Comparison of ENCODE assay signal across 7 cellular contexts in the genomic region with DNA sequence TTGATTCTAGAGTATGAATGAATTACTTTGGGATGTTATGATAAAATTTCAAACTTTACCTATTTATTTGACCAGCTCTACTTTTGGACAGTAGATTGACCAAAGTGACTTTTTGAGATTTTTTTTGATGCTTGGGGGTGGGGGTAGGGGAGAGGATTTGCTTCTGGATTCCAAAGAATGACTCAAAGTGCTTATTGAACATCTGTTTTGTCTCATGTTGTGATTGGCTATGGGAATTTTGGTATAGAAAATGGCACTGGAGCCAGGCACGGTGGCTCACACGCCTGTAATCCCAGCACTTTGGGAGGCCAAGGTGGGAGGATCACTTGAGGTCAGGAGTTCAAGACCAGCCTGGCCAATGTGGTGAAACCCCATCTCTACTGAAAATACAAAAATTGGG.
DNase-seq lines count a peak whose midpoint lies in the region; ATAC-seq and TF ChIP-seq lines count a peak whose summit lies in the region.
"Not testable (repeated sequence)": the region's sequence is repeated elsewhere in the genome, so short reads cannot be mapped to it uniquely, and the experiment has no call there.

No MANE protein-coding gene starts in this region.

- H3K18ac ChIP-seq in trophoblast cell (ENCODE audit: low read length): not testable (repeated sequence)

- not testable (repeated sequence) for H4K12ac ChIP-seq in trophoblast cell (ENCODE audit: low read depth, low read length)

- H2BK120ac ChIP-seq in trophoblast cell (ENCODE audit: insufficient read depth, low read length, poor library complexity): not testable (repeated sequence)

- H3K36me3 ChIP-seq in BLaER1: peaks cover 10% of the 10 kb centered on the region; the same call in 1 of the 2 replicates
- not testable (repeated sequence) for H3K36me3 ChIP-seq in GM23248 (ENCODE audit: low read depth); neural progenitor cell; trophoblast cell (ENCODE audit: control insufficient read depth in 1 of 2, insufficient read depth in 2 of 2, low read length in 2 of 2)

- peak overlapping the region; percentile 49 for H3K27ac Mint-ChIP-seq in HFFc6
- H3K27ac Mint-ChIP-seq in WTC11: peak overlapping the region; percentile 52; the same call in 1 of the 2 replicates
- H3K27ac Mint-ChIP-seq in neural progenitor cell: peak overlapping the region; percentile 9

- not testable (repeated sequence) for H2BK5ac ChIP-seq in trophoblast cell (ENCODE audit: low read depth, low read length, poor library complexity)

- not testable (repeated sequence) for H3K27me3 ChIP-seq in BLaER1; GM23248 (replicated peaks; ENCODE audit: insufficient read depth); neural progenitor cell; trophoblast cell (ENCODE audit: insufficient read depth, low read length)

- POLR2A ChIA-PET in WTC11 (lab: Charles Lee): not testable (repeated sequence)

- not testable (repeated sequence) for H2BK12ac ChIP-seq in trophoblast cell (ENCODE audit: low read length)

- not testable (repeated sequence) for H3K23ac ChIP-seq in trophoblast cell (ENCODE audit: low read length)

- H3K27ac ChIP-seq in BLaER1 (0 out of 2 replicates have a peak overlapping the region, but pooled peaks have one; percentile 34), GM23248 (peak overlapping the region; percentile 43)
- not testable (repeated sequence) for H3K27ac ChIP-seq in neural progenitor cell; trophoblast cell (ENCODE audit: low read depth, low read length)

- not testable (repeated sequence) for H3K14ac ChIP-seq in trophoblast cell (ENCODE audit: low read length)

- CTCF ChIA-PET in WTC11 (lab: Charles Lee): not testable (repeated sequence)

- H4K8ac ChIP-seq in trophoblast cell (ENCODE audit: low read depth, low read length): not testable (repeated sequence)

- H3K9me3 ChIP-seq in BLaER1; GM23248 (ENCODE audit: low read depth); neural progenitor cell (ENCODE audit: low read depth); trophoblast cell (ENCODE audit: insufficient read depth, low read depth, low read length): not testable (repeated sequence)

- H3K4me1 ChIP-seq in BLaER1 (peaks cover 27% of the 10 kb centered on the region), GM23248 (ENCODE audit: insufficient read depth) (peaks cover 34% of the 10 kb centered on the region), trophoblast cell (ENCODE audit: control insufficient read depth in 1 of 2, insufficient read depth in 2 of 2, low read length in 2 of 2) (peaks cover 11 to 28% of the 10 kb centered on the region in 2 experiments)
- H3K4me1 ChIP-seq in neural progenitor cell: not testable (repeated sequence)

- DNase-seq in GM23248; HFFc6; WTC11 (ENCODE audit: low spot score); neural progenitor cell (ENCODE audit: low spot score); trophoblast cell: not testable (repeated sequence)
- DNase-seq in foreskin fibroblast: peak; percentile 22 to 50

- H3K4ac ChIP-seq in trophoblast cell (ENCODE audit: low read depth, low read length): peak overlapping the region; percentile 42

- H2AFZ ChIP-seq in GM23248; neural progenitor cell (replicated peaks); trophoblast cell (ENCODE audit: insufficient read depth, low read length, poor library complexity): not testable (repeated sequence)

- TF ChIP-seq CTCF in HFFc6 (IDR thresholded peaks at IDR 0.05); WTC11 (IDR thresholded peaks at IDR 0.05); foreskin fibroblast (IDR thresholded peaks at IDR 0.05; ENCODE audit: low read depth, low read length); neural progenitor cell (IDR thresholded peaks at IDR 0.05): not testable (repeated sequence)

- not testable (repeated sequence) for H3K4me3 ChIP-seq in BLaER1; GM23248; foreskin fibroblast (ENCODE audit: low read depth in 1 of 2, low read length in 2 of 2); neural progenitor cell; trophoblast cell (ENCODE audit: low read depth, low read length)

- not testable (repeated sequence) for H3K4me2 ChIP-seq in BLaER1; GM23248 (ENCODE audit: unreplicated experiment); neural progenitor cell; trophoblast cell (ENCODE audit: low read length)

- peaks cover 95% of the 10 kb centered on the region for H3K79me2 ChIP-seq in GM23248 (ENCODE audit: insufficient read depth)
- H3K79me2 ChIP-seq in neural progenitor cell (ENCODE audit: low read depth): peaks cover 20% of the 10 kb centered on the region
- H3K79me2 ChIP-seq in trophoblast cell (ENCODE audit: control insufficient read depth, insufficient read depth, low read length, poor library complexity): not testable (repeated sequence)

- H3K36me3 Mint-ChIP-seq in HFFc6 (ENCODE audit: low read depth): peaks cover 54% of the 10 kb centered on the region
- peaks cover 21% of the 10 kb centered on the region for H3K36me3 Mint-ChIP-seq in WTC11
- H3K36me3 Mint-ChIP-seq in neural progenitor cell: peaks cover 19% of the 10 kb centered on the region

- H3K4me3 Mint-ChIP-seq in HFFc6, WTC11, neural progenitor cell: not testable (repeated sequence)

- in situ Hi-C loops in GM23248 (cut with MboI): not testable (repeated sequence)

- H3K27me3 Mint-ChIP-seq in HFFc6 (ENCODE audit: insufficient read depth); WTC11 (ENCODE audit: low read depth); neural progenitor cell (ENCODE audit: insufficient read depth, low read depth): not testable (repeated sequence)

- not testable (repeated sequence) for H3K79me1 ChIP-seq in trophoblast cell (ENCODE audit: low read length)

- H4K91ac ChIP-seq in trophoblast cell (ENCODE audit: low read depth, low read length): not testable (repeated sequence)

- H2AK5ac ChIP-seq in trophoblast cell (ENCODE audit: low read length): not testable (repeated sequence)

- not testable (repeated sequence) for H3K9ac ChIP-seq in BLaER1; GM23248; neural progenitor cell; trophoblast cell (ENCODE audit: low read length)

- not testable (repeated sequence) for H3K9me2 ChIP-seq in GM23248 (ENCODE audit: insufficient read depth)

- WGBS in GM23248 (ENCODE audit: low coverage in 1 of 2, low lambda C conversion rate in 2 of 2, missing lambda C conversion rate in 2 of 2), 2 experiments: 79 to 81% methylated on average over 2 of the region's 2 CpGs
- WGBS in trophoblast cell (ENCODE audit: extremely low coverage, insufficient coverage, insufficient read length): no CpG with 5 or more reads among the region's 2 CpGs

- ATAC-seq in WTC11: not testable (repeated sequence)

- H4K20me1 ChIP-seq in BLaER1; GM23248 (ENCODE audit: insufficient read depth); neural progenitor cell (ENCODE audit: low read depth): not testable (repeated sequence)

- H3F3A ChIP-seq in GM23248 (ENCODE audit: insufficient read depth): peaks cover 42% of the 10 kb centered on the region
- not testable (repeated sequence) for H3F3A ChIP-seq in neural progenitor cell (ENCODE audit: low read depth)

- not testable (repeated sequence) for H3K9me3 Mint-ChIP-seq in HFFc6, WTC11, neural progenitor cell

- peaks cover 60% of the 10 kb centered on the region for H3K4me1 Mint-ChIP-seq in HFFc6 (ENCODE audit: low read depth)
- peaks cover 36% of the 10 kb centered on the region for H3K4me1 Mint-ChIP-seq in WTC11
- H3K4me1 Mint-ChIP-seq in neural progenitor cell: peaks cover 37% of the 10 kb centered on the region
